9 cellular contexts compared by ENCODE assay signal in the genomic region with DNA sequence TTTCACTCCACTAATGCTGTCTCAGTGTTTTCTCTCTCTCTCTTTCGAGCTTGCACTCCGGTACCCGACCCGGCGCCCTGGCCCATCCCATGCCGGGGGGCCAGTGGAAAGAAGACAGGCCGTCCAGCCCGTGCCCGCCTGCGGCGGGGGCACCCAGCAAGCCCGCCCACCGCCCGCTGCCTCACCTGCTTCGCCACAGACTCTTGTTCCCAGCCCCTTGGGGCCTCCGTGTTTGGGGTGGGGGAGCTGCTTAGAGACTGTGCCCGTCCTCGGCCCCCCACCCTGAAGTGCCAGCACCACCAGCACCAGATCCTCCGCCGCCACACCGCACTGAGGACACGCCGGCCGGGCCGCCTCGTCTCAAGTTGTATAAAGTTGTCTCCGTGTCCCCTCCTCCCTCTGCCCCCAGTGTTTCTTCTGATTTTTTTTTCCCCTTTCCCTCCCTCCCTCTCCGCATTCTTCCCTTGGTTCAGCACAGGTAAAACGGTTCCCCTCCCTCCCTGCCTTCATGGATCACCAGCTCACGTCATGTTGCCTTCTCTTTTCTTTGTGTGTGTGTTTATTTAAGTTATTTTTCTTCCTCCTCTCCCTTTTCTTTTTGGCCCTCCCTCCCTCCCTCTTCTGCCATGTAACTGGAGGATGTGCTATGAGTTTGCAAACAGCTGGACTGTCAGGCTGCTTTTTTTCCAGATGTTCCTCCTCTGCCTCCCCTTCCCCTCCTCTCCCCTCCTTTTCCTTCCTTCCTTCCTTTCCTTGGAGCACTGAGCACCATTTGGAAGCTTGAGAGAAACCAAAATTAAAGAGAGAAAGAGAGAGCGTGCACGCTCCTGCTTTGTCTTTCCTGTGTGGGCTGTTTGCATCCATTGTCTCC. TPM values are rescaled to one million over a fixed set of nuclear protein-coding genes. Genes with fewer than 3 reads are reported as not detected.
DNase-seq lines count a peak whose midpoint lies in the region; ATAC-seq, FAIRE-seq and TF ChIP-seq lines count a peak whose summit lies in the region.
"Had no signal": no experiment of that assay in that cellular context is flagged by ENCODE, and none has a peak within 500 bp of the region (broad histone marks: within the 10 kb centered on the region; RNA-seq: fewer than 3 reads in every experiment).

No MANE protein-coding gene starts in this region.

- no peak for TF ChIP-seq RAD21 in HCT116 (IDR thresholded peaks at IDR 0.05; ENCODE audit: low read depth)
- TF ChIP-seq RAD21 in GM12878 (IDR thresholded peaks at IDR 0.05; ENCODE audit: insufficient read depth, low read depth, low read length) = no peak

- peaks cover 7 to 26% of the 10 kb centered on the region in 2 experiments; a peak in 3 of 4 replicates for H3K4me1 ChIP-seq in HCT116 (ENCODE audit: control insufficient read depth in 1 of 2, insufficient read depth in 2 of 2, low read length in 2 of 2)
- H3K4me1 ChIP-seq in GM12878 (ENCODE audit: control insufficient read depth, insufficient read depth, low read length) = peaks cover 12% of the 10 kb centered on the region

- TF ChIP-seq CTCF in AG04449 (IDR thresholded peaks at IDR 0.05; ENCODE audit: insufficient read depth, low read length, missing control alignments) = no peak
- no peak for TF ChIP-seq CTCF in HCT116 (IDR thresholded peaks at IDR 0.05 in 2 of 3, conservative IDR thresholded peaks at IDR 0.05 in 1 of 3; ENCODE audit: borderline replicate concordance in 1 of 3, insufficient read depth in 1 of 3, low read depth in 2 of 3, low read length in 2 of 3)
- TF ChIP-seq CTCF in GM12878 (IDR thresholded peaks at IDR 0.05 in 2 of 3, conservative IDR thresholded peaks at IDR 0.05 in 1 of 3; ENCODE audit: control insufficient read depth in 2 of 3, extremely low read depth in 1 of 3, insufficient read depth in 1 of 3, low read depth in 3 of 3, low read length in 3 of 3) = no peak

- H3K36me3 Mint-ChIP-seq in naive B cell = peaks cover 0 to 14% of the 10 kb centered on the region in 2 donors

- RAD21 ChIA-PET in HCT116 (lab: Charles Lee; ENCODE audit: low non-redundant PET in 1 of 2, low total read pairs in 2 of 2, uncharacterized antibody in 2 of 2, unreplicated experiment in 2 of 2) = interaction anchor here in 1 of 2 experiments (0.7 kb wide), 1 partner anchor 13 kb away, joined by 3 read pairs; no protein-coding TSS in a partner anchor
- RAD21 ChIA-PET in GM12878 (lab: Charles Lee; ENCODE audit: unreplicated experiment) = no interaction called here

- H3K9me3 Mint-ChIP-seq in naive B cell = peaks cover 0 to 7% (median 4%) of the 10 kb centered on the region in 7 donors

- H3K4me2 ChIP-seq in HCT116 (ENCODE audit: low read length) (peak overlapping the region; percentile 97), GM12878 (ENCODE audit: control insufficient read depth, insufficient read depth) (peak overlapping the region; percentile 96; the same call in 1 of the 2 replicates)

- in situ Hi-C loops in GM12878 (cut with MboI) = loop anchor here (10.0 kb wide), 1 partner anchor 1193 kb away; the partner anchor contains the start of gene U2AF2

- H3K27me3 ChIP-seq in HCT116 (ENCODE audit: insufficient read depth, low read length) = no peaks in the 10 kb centered on the region
- H3K27me3 ChIP-seq in GM12878 (replicated peaks in 1 of 2; ENCODE audit: control insufficient read depth in 2 of 2, insufficient read depth in 2 of 2, low read length in 1 of 2) = no peaks in the 10 kb centered on the region
- H3K27me3 ChIP-seq in MG63 = no peaks in the 10 kb centered on the region

- peaks cover 31 to 33% (median 32%) of the 10 kb centered on the region in 3 donors for H3K4me1 Mint-ChIP-seq in naive B cell

- SMC1A ChIA-PET in GM12878 (lab: Charles Lee; ENCODE audit: uncharacterized antibody, unreplicated experiment) = interaction anchor here (0.5 kb wide), 1 partner anchor 1128 kb away, joined by 3 read pairs; no protein-coding TSS in a partner anchor

- ATAC-seq in HCT116 (no peak), GM12878 (no peak), naive B cell (ENCODE audit: low read depth in 2 of 2) (no peak), left lobe of liver (no peak)

- H3K9ac ChIP-seq in HCT116 (ENCODE audit: low read length) (peak overlapping the region; percentile 96), GM12878 (ENCODE audit: control insufficient read depth, insufficient read depth, low read length) (no peak overlapping the region)

- H3K4me3 ChIP-seq in AG04449 (ENCODE audit: low read depth, low read length) (peak overlapping the region; percentile 6), HCT116 (replicated peaks in 1 of 2; ENCODE audit: low read depth in 1 of 2, low read length in 2 of 2) (peak overlapping the region in 1 of 2 experiments; percentile 83; a peak in 2 of 4 replicates), GM12878 (0 out of 2 replicates have a peak overlapping the region, but pooled peaks have one; percentile 76), MG63 (no peak overlapping the region)

- peak overlapping the region in 5 of 6 donors; percentile 16 to 91 (median 70) for H3K27ac Mint-ChIP-seq in naive B cell

- POLR2A ChIA-PET in AG04449 (lab: Yijun Ruan, JAX) = interaction anchor here (2.3 to 3.4 kb wide), 2 partner anchors 12 to 13 kb away, joined by 17 to 49 read pairs; partner anchors contain the start of genes CDC42EP5 and LENG8
- POLR2A ChIA-PET in HCT116 (lab: Charles Lee) = interaction anchor here (1.8 kb wide), 1 partner anchor 13 kb away, joined by 17 read pairs; the partner anchor contains the start of gene LENG8
- POLR2A ChIA-PET in GM12878 (lab: Charles Lee) = interaction anchor here (0.7 to 1.7 kb wide), 2 partner anchors 13 to 1184 kb away, joined by 3 to 13 read pairs; partner anchors contain the start of gene LENG8

- TF ChIP-seq POLR2A in HCT116 (IDR thresholded peaks at IDR 0.05; ENCODE audit: borderline replicate concordance, extremely low read depth, insufficient read depth, insufficient read length) (no peak), GM12878 (IDR thresholded peaks at IDR 0.05; ENCODE audit: low read depth, low read length) (peak; percentile 50; the same call in 1 of the 2 replicates)

- H3K27ac ChIP-seq in HCT116 (ENCODE audit: low read depth, low read length) = peak overlapping the region; percentile 99
- no peak overlapping the region for H3K27ac ChIP-seq in GM12878 (ENCODE audit: control insufficient read depth, insufficient read depth)

- no peaks in the 10 kb centered on the region for H3K27me3 Mint-ChIP-seq in naive B cell

- H3K9me3 ChIP-seq in HCT116 (ENCODE audit: control insufficient read depth in 1 of 2, insufficient read depth in 1 of 2, low read depth in 1 of 2, low read length in 2 of 2) = no peaks in the 10 kb centered on the region
- H3K9me3 ChIP-seq in GM12878 (replicated peaks; ENCODE audit: control insufficient read depth, insufficient read depth, low read length) = no peaks in the 10 kb centered on the region
- H3K9me3 ChIP-seq in MG63 = no peaks in the 10 kb centered on the region

- no peak for FAIRE-seq in GM12878 (lab: Jason Lieb, UNC)
- FAIRE-seq in RCC 7860 (lab: Jason Lieb, UNC) = no peak
- FAIRE-seq: G401.6 had no signal

- H3K36me3 ChIP-seq in HCT116 (ENCODE audit: control insufficient read depth in 1 of 2, insufficient read depth in 2 of 2, low read length in 2 of 2) (peaks cover 27 to 33% of the 10 kb centered on the region in 2 experiments; a peak in 3 of 4 replicates), GM12878 (ENCODE audit: control insufficient read depth in 2 of 2, insufficient read depth in 2 of 2, low read length in 1 of 2) (peaks cover 11 to 43% of the 10 kb centered on the region in 2 experiments), MG63 (peaks cover 58% of the 10 kb centered on the region)

- peak overlapping the region; percentile 9 to 81 (median 58) for H3K4me3 Mint-ChIP-seq in naive B cell

- intact Hi-C loops in HCT116 (cut with micrococcal nuclease) = no loop called here
- intact Hi-C loops in GM12878 (cut with micrococcal nuclease; ENCODE audit: unreplicated experiment) = no loop called here

- 86% methylated on average over 32 of the region's 32 CpGs for WGBS in GM12878 (ENCODE audit: insufficient coverage, insufficient replicate concordance, low lambda C conversion rate, missing lambda C conversion rate)

- no peak for TF ChIP-seq EP300 in GM12878 (IDR thresholded peaks at IDR 0.05; ENCODE audit: borderline replicate concordance in 1 of 2, control insufficient read depth in 1 of 2, low read depth in 2 of 2, low read length in 2 of 2)

- H4K20me1 ChIP-seq in HCT116 (ENCODE audit: insufficient read depth) (no peaks in the 10 kb centered on the region), GM12878 (ENCODE audit: control insufficient read depth, insufficient read depth) (no peaks in the 10 kb centered on the region)

- H3K79me2 ChIP-seq in HCT116 (ENCODE audit: insufficient read depth, low read length) (peaks cover 59% of the 10 kb centered on the region), GM12878 (ENCODE audit: control insufficient read depth, insufficient read depth, low read length) (peaks cover 14% of the 10 kb centered on the region)

- no peak overlapping the region for H2AFZ ChIP-seq in HCT116 (ENCODE audit: low read depth, low read length, poor library complexity, severe bottlenecking)
- H2AFZ ChIP-seq in GM12878 (ENCODE audit: control insufficient read depth, low read depth, low read length) = no peak overlapping the region

- no peaks in the 10 kb centered on the region for H3K9me2 ChIP-seq in HCT116 (ENCODE audit: insufficient read depth)

- DNase-seq in AG04449 (ENCODE audit: low read depth, low spot score) (no peak), HCT116 (ENCODE audit: low read depth, low spot score) (no peak), GM12878 (ENCODE audit: low read depth, low spot score) (no peak), naive B cell (no peak), left lobe of liver (ENCODE audit: low spot score) (no peak), MG63 (no peak), RCC 7860 (ENCODE audit: low spot score) (no peak), iPS-NIHi11 (ENCODE audit: low spot score) (no peak)

- CTCF ChIA-PET in AG04449 (lab: Yijun Ruan, JAX) (interaction anchor here (1.2 to 1.5 kb wide), 2 partner anchors 11 to 13 kb away, joined by 4 read pairs; no protein-coding TSS in a partner anchor), HCT116 (lab: Charles Lee) (no interaction called here), GM12878 (lab: Yijun Ruan, JAX) (interaction anchor here (0.7 to 1.2 kb wide), 2 partner anchors 13 to 18 kb away, joined by 3 to 6 read pairs; partner anchors contain the start of gene LENG8)

- BruUV-seq in HCT116 (replicated peaks; lab: Mats Ljungman, UMichigan) = TSS peak; percentile 65
- TSS peak; percentile 80 for BruUV-seq in GM12878 (replicated peaks; lab: Mats Ljungman, UMichigan)

RNA-seq across cellular contexts. Expression of gene LENG9, which starts 2.1 kb away (rescaled TPM):
- 9.0 TPM for total RNA-seq in HCT116 (2021; ENCODE audit: unreplicated experiment)
- 4.9 and 6.4 TPM in 2 replicates for polyA plus RNA-seq in HCT116 (2012)
- 3.4 and 4.5 TPM in 2 replicates for total RNA-seq in GM12878 (2013; cell fraction: nucleolus; rRNA removed)
- 2.9 and 4.0 TPM in 2 replicates for total RNA-seq in GM12878 (2014; rRNA removed)
- 0.76 and 0.78 TPM in 2 replicates for total RNA-seq in GM12878 (2014; rRNA removed; fragmentation: Illumina TruSeq; extraction: Trizol)
- 2.5 and 3.5 TPM in 2 replicates for total RNA-seq in GM12878 (2021)
- 0.26 TPM for polyA plus RNA-seq in GM12878 (2011; ENCODE audit: low read depth)
- 0.09 and 0.20 TPM in 2 replicates for polyA plus RNA-seq in GM12878 (2011; rRNA removed)
- polyA plus RNA-seq in GM12878 (2011; cell fraction: cytosol; rRNA removed) = 0.27 and 0.55 TPM in 2 replicates
- polyA plus RNA-seq in GM12878 (2011; cell fraction: nucleus; rRNA removed) = 0.67 and 0.78 TPM in 2 replicates
- polyA plus RNA-seq in GM12878 (2012) = 1.1 and 1.8 TPM in 2 replicates
- polyA plus RNA-seq in GM12878 (2014; fragmentation: Illumina TruSeq; extraction: Trizol) = 0.11 and 0.46 TPM in 2 replicates
- polyA plus RNA-seq in GM12878 (2014; fragmentation: Nextera tagmentation; extraction: Ambion mirVana) = 1 to 10 TPM in 1 of 2 experiments, under 1 TPM in 1; 0.18 to 1.7 TPM
- 2.1 and 2.7 TPM in 2 replicates for polyA plus RNA-seq in GM12878 (2014; rRNA removed)
- polyA plus RNA-seq in GM12878 (2016; fragmentation: Nextera tagmentation; extraction: Ambion mirVana) = under 1 TPM in 1 of 2 experiments, not detected in 1; 0.09 TPM
- 0.22 and 1.8 TPM in 2 replicates for polyA minus RNA-seq in GM12878 (2011; rRNA and poly(A)+ RNA removed)
- polyA minus RNA-seq in GM12878 (2011; cell fraction: cytosol; rRNA and poly(A)+ RNA removed) = 1.2 and 1.7 TPM in 2 replicates
- 2.8 and 3.3 TPM in 2 replicates for polyA minus RNA-seq in GM12878 (2011; cell fraction: nucleus; rRNA and poly(A)+ RNA removed)
- under 1 TPM in 5 of 6 donors, not detected in 1; 0.20 to 0.62 (median 0.31) TPM for polyA plus RNA-seq in naive B cell (ENCODE audit: low read depth in 6 of 6)
- total RNA-seq in left lobe of liver = 2.2 TPM
- 8.6 and 12.4 TPM in 2 replicates for total RNA-seq in MG63 (2014; rRNA removed; shearing (Covaris generic); ENCODE audit: low replicate concordance)

RNA-seq across cellular contexts. Expression of gene CDC42EP5, which starts 11.7 kb away (rescaled TPM):
- total RNA-seq in HCT116 (2021; ENCODE audit: unreplicated experiment) = 0.64 TPM
- polyA plus RNA-seq in HCT116 (2012) = 0.75 and 0.91 TPM in 2 replicates
- 3.9 and 7.3 TPM in 2 replicates for total RNA-seq in GM12878 (2013; cell fraction: nucleolus; rRNA removed)
- total RNA-seq in GM12878 (2014; rRNA removed) = 1.3 and 1.8 TPM in 2 replicates
- total RNA-seq in GM12878 (2014; rRNA removed; fragmentation: Illumina TruSeq; extraction: Trizol) = 1.2 TPM in 1 of 2 replicates, not detected in the other
- total RNA-seq in GM12878 (2021) = 1.4 and 1.5 TPM in 2 replicates
- not detected for polyA plus RNA-seq in GM12878 (2011; ENCODE audit: low read depth)
- 0.40 and 0.42 TPM in 2 replicates for polyA plus RNA-seq in GM12878 (2011; rRNA removed)
- 0.81 and 1.2 TPM in 2 replicates for polyA plus RNA-seq in GM12878 (2011; cell fraction: cytosol; rRNA removed)
- 0.23 and 0.99 TPM in 2 replicates for polyA plus RNA-seq in GM12878 (2011; cell fraction: nucleus; rRNA removed)
- polyA plus RNA-seq in GM12878 (2012) = 0.49 and 0.79 TPM in 2 replicates
- polyA plus RNA-seq in GM12878 (2014; fragmentation: Illumina TruSeq; extraction: Trizol) = not detected in 2 replicates
- polyA plus RNA-seq in GM12878 (2014; fragmentation: Nextera tagmentation; extraction: Ambion mirVana) = not detected
- 1.1 and 1.4 TPM in 2 replicates for polyA plus RNA-seq in GM12878 (2014; rRNA removed)
- not detected for polyA plus RNA-seq in GM12878 (2016; fragmentation: Nextera tagmentation; extraction: Ambion mirVana)
- polyA minus RNA-seq in GM12878 (2011; rRNA and poly(A)+ RNA removed) = not detected in 2 replicates
- not detected in 2 replicates for polyA minus RNA-seq in GM12878 (2011; cell fraction: cytosol; rRNA and poly(A)+ RNA removed)
- not detected in 2 replicates for polyA minus RNA-seq in GM12878 (2011; cell fraction: nucleus; rRNA and poly(A)+ RNA removed)
- polyA plus RNA-seq in naive B cell (ENCODE audit: low read depth in 6 of 6) = not detected
- 2.4 TPM for total RNA-seq in left lobe of liver
- 4.1 and 10.1 TPM in 2 replicates for total RNA-seq in MG63 (2014; rRNA removed; shearing (Covaris generic); ENCODE audit: low replicate concordance)

RNA-seq across cellular contexts. Expression of gene LENG8, which starts 12.4 kb away (rescaled TPM):
- total RNA-seq in HCT116 (2021; ENCODE audit: unreplicated experiment) = 196 TPM
- polyA plus RNA-seq in HCT116 (2012) = 108 and 110 TPM in 2 replicates
- total RNA-seq in GM12878 (2013; cell fraction: nucleolus; rRNA removed) = 745 and 840 TPM in 2 replicates
- 21.7 and 26.3 TPM in 2 replicates for total RNA-seq in GM12878 (2014; rRNA removed)
- total RNA-seq in GM12878 (2014; rRNA removed; fragmentation: Illumina TruSeq; extraction: Trizol) = 11.3 and 11.5 TPM in 2 replicates
- 119 and 145 TPM in 2 replicates for total RNA-seq in GM12878 (2021)
- polyA plus RNA-seq in GM12878 (2011; ENCODE audit: low read depth) = 107 TPM
- polyA plus RNA-seq in GM12878 (2011; rRNA removed) = 16.2 and 36.4 TPM in 2 replicates
- polyA plus RNA-seq in GM12878 (2011; cell fraction: cytosol; rRNA removed) = 67.6 and 93.3 TPM in 2 replicates
- polyA plus RNA-seq in GM12878 (2011; cell fraction: nucleus; rRNA removed) = 848 and 1,111 TPM in 2 replicates
- 140 and 142 TPM in 2 replicates for polyA plus RNA-seq in GM12878 (2012)
- 14.8 and 32.4 TPM in 2 replicates for polyA plus RNA-seq in GM12878 (2014; fragmentation: Illumina TruSeq; extraction: Trizol)
- 1 to 10 TPM; 2.3 to 2.5 TPM for polyA plus RNA-seq in GM12878 (2014; fragmentation: Nextera tagmentation; extraction: Ambion mirVana)
- 143 and 168 TPM in 2 replicates for polyA plus RNA-seq in GM12878 (2014; rRNA removed)
- 10 to 100 TPM; 46.0 to 51.4 TPM for polyA plus RNA-seq in GM12878 (2016; fragmentation: Nextera tagmentation; extraction: Ambion mirVana)
- 30.6 and 63.8 TPM in 2 replicates for polyA minus RNA-seq in GM12878 (2011; rRNA and poly(A)+ RNA removed)
- 25.0 and 27.4 TPM in 2 replicates for polyA minus RNA-seq in GM12878 (2011; cell fraction: cytosol; rRNA and poly(A)+ RNA removed)
- 96.6 and 120 TPM in 2 replicates for polyA minus RNA-seq in GM12878 (2011; cell fraction: nucleus; rRNA and poly(A)+ RNA removed)
- polyA plus RNA-seq in naive B cell (ENCODE audit: low read depth in 6 of 6) = 10 to 100 TPM in 2 of 6 donors, 1 to 10 TPM in 4; 4.0 to 17.4 (median 8.6) TPM
- 57.8 TPM for total RNA-seq in left lobe of liver
- 5.2 and 6.6 TPM in 2 replicates for total RNA-seq in MG63 (2014; rRNA removed; shearing (Covaris generic); ENCODE audit: low replicate concordance)

RNA-seq across cellular contexts. Expression of gene LAIR2, which starts 41.2 kb away (rescaled TPM):
- total RNA-seq in HCT116 (2021; ENCODE audit: unreplicated experiment) = not detected
- not detected in 2 replicates for polyA plus RNA-seq in HCT116 (2012)
- total RNA-seq in GM12878 (2013; cell fraction: nucleolus; rRNA removed) = not detected in 2 replicates
- not detected in 2 replicates for total RNA-seq in GM12878 (2014; rRNA removed)
- total RNA-seq in GM12878 (2014; rRNA removed; fragmentation: Illumina TruSeq; extraction: Trizol) = not detected in 2 replicates
- total RNA-seq in GM12878 (2021) = not detected in 2 replicates
- not detected for polyA plus RNA-seq in GM12878 (2011; ENCODE audit: low read depth)
- polyA plus RNA-seq in GM12878 (2011; rRNA removed) = 0.26 TPM in 1 of 2 replicates, not detected in the other
- polyA plus RNA-seq in GM12878 (2011; cell fraction: cytosol; rRNA removed) = 0.27 and 0.40 TPM in 2 replicates
- polyA plus RNA-seq in GM12878 (2011; cell fraction: nucleus; rRNA removed) = 0.54 TPM in 1 of 2 replicates, not detected in the other
- polyA plus RNA-seq in GM12878 (2012) = 0.18 TPM in 1 of 2 replicates, not detected in the other
- polyA plus RNA-seq in GM12878 (2014; fragmentation: Illumina TruSeq; extraction: Trizol) = not detected in 2 replicates
- not detected for polyA plus RNA-seq in GM12878 (2014; fragmentation: Nextera tagmentation; extraction: Ambion mirVana)
- not detected in 2 replicates for polyA plus RNA-seq in GM12878 (2014; rRNA removed)
- polyA plus RNA-seq in GM12878 (2016; fragmentation: Nextera tagmentation; extraction: Ambion mirVana) = not detected
- not detected in 2 replicates for polyA minus RNA-seq in GM12878 (2011; rRNA and poly(A)+ RNA removed)
- polyA minus RNA-seq in GM12878 (2011; cell fraction: cytosol; rRNA and poly(A)+ RNA removed) = not detected in 2 replicates
- not detected in 2 replicates for polyA minus RNA-seq in GM12878 (2011; cell fraction: nucleus; rRNA and poly(A)+ RNA removed)
- under 1 TPM in 3 of 6 donors, not detected in 3; 0.55 to 0.93 (median 0.66) TPM for polyA plus RNA-seq in naive B cell (ENCODE audit: low read depth in 6 of 6)
- not detected for total RNA-seq in left lobe of liver
- total RNA-seq in MG63 (2014; rRNA removed; shearing (Covaris generic); ENCODE audit: low replicate concordance) = not detected in 2 replicates

RNA-seq across cellular contexts. Expression of gene TTYH1, which starts 46.2 kb away (rescaled TPM):
- 0.37 TPM for total RNA-seq in HCT116 (2021; ENCODE audit: unreplicated experiment)
- polyA plus RNA-seq in HCT116 (2012) = 0.92 and 1.2 TPM in 2 replicates
- total RNA-seq in GM12878 (2013; cell fraction: nucleolus; rRNA removed) = 0.31 and 0.81 TPM in 2 replicates
- 0.27 TPM in 1 of 2 replicates, not detected in the other for total RNA-seq in GM12878 (2014; rRNA removed)
- total RNA-seq in GM12878 (2014; rRNA removed; fragmentation: Illumina TruSeq; extraction: Trizol) = 0.09 TPM in 1 of 2 replicates, not detected in the other
- total RNA-seq in GM12878 (2021) = 0.32 and 0.36 TPM in 2 replicates
- polyA plus RNA-seq in GM12878 (2011; ENCODE audit: low read depth) = 0.16 TPM
- polyA plus RNA-seq in GM12878 (2011; rRNA removed) = not detected in 2 replicates
- polyA plus RNA-seq in GM12878 (2011; cell fraction: cytosol; rRNA removed) = 0.08 TPM in 1 of 2 replicates, not detected in the other
- 0.23 and 0.31 TPM in 2 replicates for polyA plus RNA-seq in GM12878 (2011; cell fraction: nucleus; rRNA removed)
- polyA plus RNA-seq in GM12878 (2012) = 0.36 and 0.76 TPM in 2 replicates
- 0.01 TPM in 1 of 2 replicates, not detected in the other for polyA plus RNA-seq in GM12878 (2014; fragmentation: Illumina TruSeq; extraction: Trizol)
- under 1 TPM in 1 of 2 experiments, not detected in 1; 0.05 TPM for polyA plus RNA-seq in GM12878 (2014; fragmentation: Nextera tagmentation; extraction: Ambion mirVana)
- polyA plus RNA-seq in GM12878 (2014; rRNA removed) = 0.08 TPM in 1 of 2 replicates, not detected in the other
- polyA plus RNA-seq in GM12878 (2016; fragmentation: Nextera tagmentation; extraction: Ambion mirVana) = under 1 TPM; 0.16 to 0.26 TPM
- not detected in 2 replicates for polyA minus RNA-seq in GM12878 (2011; rRNA and poly(A)+ RNA removed)
- not detected in 2 replicates for polyA minus RNA-seq in GM12878 (2011; cell fraction: cytosol; rRNA and poly(A)+ RNA removed)
- not detected in 2 replicates for polyA minus RNA-seq in GM12878 (2011; cell fraction: nucleus; rRNA and poly(A)+ RNA removed)
- under 1 TPM in 3 of 6 donors, not detected in 3; 0.06 to 0.09 (median 0.08) TPM for polyA plus RNA-seq in naive B cell (ENCODE audit: low read depth in 6 of 6)
- 0.33 TPM for total RNA-seq in left lobe of liver
- not detected in 2 replicates for total RNA-seq in MG63 (2014; rRNA removed; shearing (Covaris generic); ENCODE audit: low replicate concordance)
